ENCODE assay signal across 23 cellular contexts in genomic region chr16:5523794-5524193, GRCh38.
"Had no signal": no experiment of that assay in that cellular context is flagged by ENCODE, and none has a peak within 500 bp of the region (broad histone marks: within the 10 kb centered on the region; RNA-seq: fewer than 3 reads in every experiment).

No MANE protein-coding gene starts in this region.

- H3K27ac Mint-ChIP-seq: memory B cell; natural killer cell treated with Interleukin-12 subunit alpha and Interleukin-12 subunit beta and Interleukin-15 and Interleukin-18, amount 100 ng/mL, for 72 hours; stimulated activated naive B cell treated with anti-CD40 and anti-IgM and Interleukin-4, amounts not matched to agents 10 μg/mL and 1 μg/mL and 100 μg/mL, for 72 hours; stimulated activated naive CD8-positive, alpha-beta T cell treated with anti-CD3 and anti-CD28 coated beads, Interleukin-15, amount 100 ng/mL, for 72 hours had no signal

- H3K27me3 ChIP-seq: right lobe of liver, testis, tibial nerve, upper lobe of right lung had no signal

- ATAC-seq: esophagus mucosa; heart right ventricle; lower lobe of right lung; natural killer cell treated with Interleukin-12 subunit alpha and Interleukin-12 subunit beta and Interleukin-15 and Interleukin-18, amount 100 ng/mL, for 72 hours; psoas muscle; right lobe of liver; stimulated activated naive B cell treated with anti-CD40 and anti-IgM and Interleukin-4, amounts not matched to agents 10 μg/mL and 1 μg/mL and 100 μg/mL, for 72 hours; stimulated activated naive CD8-positive, alpha-beta T cell treated with anti-CD3 and anti-CD28 coated beads, Interleukin-15, amount 100 ng/mL, for 72 hours; upper lobe of right lung had no signal

- H3K9me3 ChIP-seq: heart right ventricle, lower lobe of right lung, neutrophil, psoas muscle, right lobe of liver, testis, upper lobe of right lung had no signal

- H3K4me1 Mint-ChIP-seq: memory B cell; stimulated activated naive B cell treated with anti-CD40 and anti-IgM and Interleukin-4, amounts not matched to agents 10 μg/mL and 1 μg/mL and 100 μg/mL, for 72 hours; stimulated activated naive CD8-positive, alpha-beta T cell treated with anti-CD3 and anti-CD28 coated beads, Interleukin-15, amount 100 ng/mL, for 72 hours had no signal

- H3K27me3 Mint-ChIP-seq: memory B cell had no signal

- DNase-seq: cortex of kidney; dorsolateral prefrontal cortex; effector CD8-positive, alpha-beta T cell; heart right ventricle; hypothalamus; left ventricle myocardium inferior; lower lobe of right lung; midbrain; psoas muscle; retina; right lobe of liver; spleen; stimulated activated CD4-positive, alpha-beta T cell treated with anti-CD3 and anti-CD28 coated beads, Interleukin-2, amount 100 ng/mL, for 24 hours; stimulated activated CD4-positive, alpha-beta T cell treated with anti-CD3 and anti-CD28 coated beads, Interleukin-4, amount 100 ng/mL, for 4 hours; stimulated activated naive B cell treated with anti-CD40 and anti-IgM and Interleukin-4, amounts not matched to agents 10 μg/mL and 1 μg/mL and 100 μg/mL, for 72 hours; stimulated activated naive CD8-positive, alpha-beta T cell treated with anti-CD3 and anti-CD28 coated beads, Interleukin-15, amount 100 ng/mL, for 72 hours; testis; upper lobe of right lung had no signal

- H3K9me3 Mint-ChIP-seq: natural killer cell treated with Interleukin-12 subunit alpha and Interleukin-12 subunit beta and Interleukin-15 and Interleukin-18, amount 100 ng/mL, for 72 hours had no signal

- H3K27ac ChIP-seq: dorsolateral prefrontal cortex, heart right ventricle, left ventricle myocardium inferior, lower lobe of right lung, neutrophil, psoas muscle, right lobe of liver, spleen, testis, tibial nerve, upper lobe of right lung had no signal

- H3K36me3 Mint-ChIP-seq: memory B cell; natural killer cell treated with Interleukin-12 subunit alpha and Interleukin-12 subunit beta and Interleukin-15 and Interleukin-18, amount 100 ng/mL, for 72 hours; stimulated activated naive B cell treated with anti-CD40 and anti-IgM and Interleukin-4, amounts not matched to agents 10 μg/mL and 1 μg/mL and 100 μg/mL, for 72 hours had no signal

- H3K4me3 ChIP-seq: dorsolateral prefrontal cortex, heart right ventricle, left ventricle myocardium inferior, lower lobe of right lung, psoas muscle, right lobe of liver, spleen, testis, tibial nerve, upper lobe of right lung had no signal

- H3K4me3 Mint-ChIP-seq: memory B cell; natural killer cell treated with Interleukin-12 subunit alpha and Interleukin-12 subunit beta and Interleukin-15 and Interleukin-18, amount 100 ng/mL, for 72 hours; stimulated activated naive B cell treated with anti-CD40 and anti-IgM and Interleukin-4, amounts not matched to agents 10 μg/mL and 1 μg/mL and 100 μg/mL, for 72 hours; stimulated activated naive CD8-positive, alpha-beta T cell treated with anti-CD3 and anti-CD28 coated beads, Interleukin-15, amount 100 ng/mL, for 72 hours had no signal

- H3K4me1 ChIP-seq: heart right ventricle, left ventricle myocardium inferior, lower lobe of right lung, psoas muscle, right lobe of liver, spleen, testis, tibial nerve, upper lobe of right lung had no signal

- H3K36me3 ChIP-seq: heart right ventricle, left ventricle myocardium inferior, lower lobe of right lung, neutrophil, right lobe of liver, spleen, tibial nerve, upper lobe of right lung had no signal
